In the genomic region with DNA sequence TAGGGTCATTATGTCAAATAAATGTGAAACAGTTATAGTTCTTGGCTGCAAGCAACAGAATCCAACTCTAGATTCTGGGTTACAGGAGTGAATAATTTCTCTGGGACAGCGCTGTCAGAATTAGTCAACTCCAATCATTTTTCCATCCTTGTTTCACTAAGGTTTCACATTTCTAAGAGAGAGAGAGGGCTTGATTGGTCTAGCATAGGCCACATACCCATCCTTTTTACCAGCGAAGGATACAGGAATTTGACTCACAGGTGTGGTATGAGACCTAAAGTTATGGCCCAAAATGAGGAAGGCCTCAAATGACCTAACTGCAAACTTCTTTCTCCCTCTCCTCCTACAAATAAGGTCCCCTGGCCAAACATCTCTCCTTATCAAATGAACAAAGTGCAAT, we compare ENCODE assay signal across 29 cellular contexts. TPM values are rescaled to one million over a fixed set of nuclear protein-coding genes. Genes with fewer than 3 reads are reported as not detected.
"Had no signal": no experiment of that assay in that cellular context is flagged by ENCODE, and none has a peak within 500 bp of the region (broad histone marks: within the 10 kb centered on the region; RNA-seq: fewer than 3 reads in every experiment).

No MANE protein-coding gene starts in this region.

- H3K4me3 ChIP-seq: esophagus muscularis mucosa, gastrocnemius medialis, heart right ventricle, spleen, suprapubic skin, thyroid gland, upper lobe of left lung, uterus had no signal

- H3K27ac Mint-ChIP-seq: dendritic cell treated with granulocyte-macrophage colony-stimulating factor and Interleukin-4, amounts not matched to agents 40 ng/mL and 50 ng/mL, for 4 days; effector memory CD8-positive, alpha-beta T cell; naive thymus-derived CD4-positive, alpha-beta T cell; nephron progenitor cell; stimulated activated naive B cell treated with anti-CD40 and anti-IgM and Interleukin-4, amounts not matched to agents 10 μg/mL and 1 μg/mL and 100 μg/mL, for 72 hours had no signal

- H3K9me3 ChIP-seq: esophagus muscularis mucosa, gastrocnemius medialis, heart right ventricle, spleen, suprapubic skin, thyroid gland, upper lobe of left lung, uterus had no signal

- H3K27me3 Mint-ChIP-seq: naive thymus-derived CD4-positive, alpha-beta T cell had no signal

- H3K36me3 ChIP-seq: esophagus muscularis mucosa, gastrocnemius medialis, heart right ventricle, spleen, suprapubic skin, thyroid gland, upper lobe of left lung, uterus had no signal

- H3K27me3 ChIP-seq: esophagus muscularis mucosa, gastrocnemius medialis, heart right ventricle, spleen, suprapubic skin, thyroid gland, upper lobe of left lung, uterus had no signal

- H3K36me3 Mint-ChIP-seq: stimulated activated naive B cell treated with anti-CD40 and anti-IgM and Interleukin-4, amounts not matched to agents 10 μg/mL and 1 μg/mL and 100 μg/mL, for 72 hours had no signal

- H3K9me3 Mint-ChIP-seq: dendritic cell treated with granulocyte-macrophage colony-stimulating factor and Interleukin-4, amounts not matched to agents 40 ng/mL and 50 ng/mL, for 4 days; effector memory CD8-positive, alpha-beta T cell; naive thymus-derived CD4-positive, alpha-beta T cell; nephron progenitor cell; stimulated activated naive B cell treated with anti-CD40 and anti-IgM and Interleukin-4, amounts not matched to agents 10 μg/mL and 1 μg/mL and 100 μg/mL, for 72 hours had no signal

- DNase-seq: effector memory CD8-positive, alpha-beta T cell; gastrocnemius medialis; heart right ventricle; hypothalamus; kidney glomerular epithelial cell; mammary epithelial cell; naive thymus-derived CD4-positive, alpha-beta T cell; nephron progenitor cell; posterior cingulate gyrus; spleen; stimulated activated CD4-positive, alpha-beta T cell treated with anti-CD3 and anti-CD28 coated beads, Interleukin-15, amount 100 ng/mL, for 24 hours; stimulated activated CD4-positive, alpha-beta T cell treated with anti-CD3 and anti-CD28 coated beads, Interleukin-4, amount 100 ng/mL, for 24 hours; stimulated activated naive B cell treated with anti-CD40 and anti-IgM and Interleukin-4, amounts not matched to agents 10 μg/mL and 1 μg/mL and 100 μg/mL, for 72 hours; thyroid gland; upper lobe of left lung; uterus had no signal

- H3K27ac ChIP-seq: epithelial cell of prostate, esophagus muscularis mucosa, gastrocnemius medialis, heart right ventricle, spleen, suprapubic skin, thyroid gland, upper lobe of left lung, uterus had no signal

- ATAC-seq: effector memory CD8-positive, alpha-beta T cell; gastrocnemius medialis; heart right ventricle; naive thymus-derived CD4-positive, alpha-beta T cell; sciatic nerve; stimulated activated naive B cell treated with anti-CD40 and anti-IgM and Interleukin-4, amounts not matched to agents 10 μg/mL and 1 μg/mL and 100 μg/mL, for 72 hours had no signal

- H3K4me3 Mint-ChIP-seq: dendritic cell treated with granulocyte-macrophage colony-stimulating factor and Interleukin-4, amounts not matched to agents 40 ng/mL and 50 ng/mL, for 4 days; effector memory CD8-positive, alpha-beta T cell; naive thymus-derived CD4-positive, alpha-beta T cell; nephron progenitor cell; stimulated activated naive B cell treated with anti-CD40 and anti-IgM and Interleukin-4, amounts not matched to agents 10 μg/mL and 1 μg/mL and 100 μg/mL, for 72 hours had no signal

- H3K4me1 ChIP-seq: spleen, suprapubic skin, upper lobe of left lung, uterus had no signal

- FAIRE-seq: islet of Langerhans had no signal

RNA-seq across cellular contexts. Expression of a gene that starts 25.5 kb away (rescaled TPM):
- total RNA-seq: fibroblast of villous mesenchyme; gastrocnemius medialis; lower leg skin; mammary epithelial cell; mesenteric fat pad; mononuclear cell; naive thymus-derived CD4-positive, alpha-beta T cell; osteoblast; pulmonary artery endothelial cell; skeletal muscle tissue; suprapubic skin; uterus had no signal
